14 cellular contexts compared by ENCODE assay signal in the genomic region with DNA sequence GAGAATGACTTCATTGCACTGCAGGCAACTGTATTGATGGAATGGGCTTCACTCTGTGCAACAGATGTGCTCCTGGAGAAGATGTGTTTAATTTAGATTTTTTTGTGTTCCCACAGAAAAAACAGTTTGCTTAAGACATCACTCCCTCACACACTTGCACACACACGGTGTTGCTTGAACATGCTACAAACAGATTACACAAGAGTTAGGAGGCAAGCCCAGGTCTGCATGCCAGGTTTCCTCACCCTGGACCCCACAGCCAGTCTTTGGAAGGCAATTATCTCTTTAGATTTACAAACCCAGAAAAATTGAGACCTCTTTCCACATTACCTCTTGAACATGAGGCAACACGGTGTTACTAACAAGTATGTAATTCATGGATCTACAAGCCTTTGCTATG.
"Had no signal": no experiment of that assay in that cellular context is flagged by ENCODE, and none has a peak within 500 bp of the region (broad histone marks: within the 10 kb centered on the region; RNA-seq: fewer than 3 reads in every experiment).

No MANE protein-coding gene starts in this region.

- H3K36me3 ChIP-seq: breast epithelium, esophagus squamous epithelium, lower lobe of right lung, prostate gland, upper lobe of right lung had no signal

- H3K4me3 ChIP-seq: breast epithelium, esophagus squamous epithelium, hepatocyte, lower lobe of right lung, prostate gland, upper lobe of right lung had no signal

- H3K27me3 ChIP-seq: breast epithelium, hepatocyte, upper lobe of right lung had no signal

- ATAC-seq: lower lobe of right lung, upper lobe of right lung had no signal

- DNase-seq: activated CD4-positive, CD25-positive, alpha-beta regulatory T cell; activated gamma-delta T cell treated with Interleukin-2 at 50 U/mL for 16 hours; activated naive CD8-positive, alpha-beta T cell treated with anti-CD3 and anti-CD28 coated beads, Interleukin-2, amount 10 ng/mL, durations not matched to agents 7 days and 5 days; activated T-cell treated with anti-CD3 and anti-CD28 coated beads, Interleukin-2, amount 50 U/mL, for 24 hours; aorta; esophagus squamous epithelium; lower lobe of right lung; naive B cell; stimulated activated CD4-positive, alpha-beta T cell treated with anti-CD3 and anti-CD28 coated beads, Interleukin-2, amount 100 ng/mL, for 48 hours; stimulated activated CD8-positive, alpha-beta memory T cell treated with anti-CD3 and anti-CD28 coated beads, Interleukin-4, amount 100 ng/mL, for 48 hours; upper lobe of right lung had no signal
